In the genomic region with DNA sequence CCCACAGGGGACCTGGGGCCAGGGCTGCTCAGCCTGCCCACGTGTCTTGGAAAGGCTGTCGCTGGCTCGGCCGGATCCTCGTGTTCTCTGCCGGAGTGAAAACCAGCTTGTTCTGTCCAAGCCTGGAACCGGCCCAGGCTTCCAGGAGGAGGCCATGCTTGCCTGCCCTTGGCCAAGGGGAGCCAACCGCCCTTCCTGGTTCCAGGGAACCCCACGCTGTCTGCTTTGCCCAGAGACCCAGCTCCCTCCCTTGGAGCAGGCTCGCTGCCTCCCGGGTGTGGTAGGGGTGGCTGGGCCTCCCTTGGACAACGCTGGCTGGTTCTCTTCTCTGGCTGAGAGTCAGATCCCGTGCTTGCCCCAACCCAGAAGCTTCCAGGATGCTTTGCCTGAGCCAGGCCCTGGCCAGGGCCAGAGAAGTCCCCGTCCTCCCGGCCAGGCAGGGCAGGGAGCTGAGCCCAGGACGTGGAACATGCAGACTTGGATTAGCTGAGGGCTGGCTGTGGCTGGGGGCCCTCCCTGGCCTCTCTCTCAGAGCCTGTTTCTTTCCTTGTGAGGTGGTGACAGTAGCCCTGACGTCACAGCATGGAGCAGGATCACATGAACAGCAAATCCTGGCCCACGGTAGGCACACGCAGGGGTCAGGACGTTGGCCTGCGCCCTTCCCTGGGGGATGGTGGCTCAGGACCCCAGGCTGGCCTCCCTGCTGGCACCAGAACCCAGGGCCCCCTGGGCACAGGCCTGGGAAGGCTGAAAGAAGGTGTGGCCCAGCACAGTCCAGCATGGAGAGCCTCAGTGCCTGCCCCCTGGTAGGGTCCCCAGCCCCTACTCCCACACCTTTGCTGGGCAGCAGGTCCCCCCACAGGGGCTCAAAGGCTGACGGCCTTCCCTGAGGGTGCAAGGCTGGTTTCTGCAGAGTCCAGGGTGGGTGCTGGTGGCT, we compare ENCODE assay signal across 11 cellular contexts.
DNase-seq lines count a peak whose midpoint lies in the region; ATAC-seq and TF ChIP-seq lines count a peak whose summit lies in the region.
"Had no signal": no experiment of that assay in that cellular context is flagged by ENCODE, and none has a peak within 500 bp of the region (broad histone marks: within the 10 kb centered on the region; RNA-seq: fewer than 3 reads in every experiment).

No MANE protein-coding gene starts in this region.

- 26 to 45% (median 38%) methylated on average over 7 to 22 of the region's 22 CpGs for WGBS in heart left ventricle, 4 donors
- WGBS in urinary bladder, result 31% methylated on average over 22 of the region's 22 CpGs

- no peaks in the 10 kb centered on the region for H3K36me3 ChIP-seq in heart left ventricle
- H3K36me3 ChIP-seq in urinary bladder (ENCODE audit: insufficient read depth), result no peaks in the 10 kb centered on the region
- H3K36me3 ChIP-seq in neural progenitor cell, result no peaks in the 10 kb centered on the region
- H3K36me3 ChIP-seq in effector memory CD4-positive, alpha-beta T cell (ENCODE audit: control insufficient read depth, insufficient read depth, low read length), result no peaks in the 10 kb centered on the region

- peaks cover 0 to 80% (median 42%) of the 10 kb centered on the region in 12 donors for H3K4me1 ChIP-seq in heart left ventricle
- no peaks in the 10 kb centered on the region for H3K4me1 ChIP-seq in urinary bladder (ENCODE audit: insufficient read depth)
- no peaks in the 10 kb centered on the region for H3K4me1 ChIP-seq in neural progenitor cell
- H3K4me1 ChIP-seq in effector memory CD4-positive, alpha-beta T cell (ENCODE audit: control insufficient read depth, insufficient read depth, low read length, poor library complexity, severe bottlenecking), result no peaks in the 10 kb centered on the region

- H3K27me3 Mint-ChIP-seq in brain, result no peaks in the 10 kb centered on the region
- peaks cover 6% of the 10 kb centered on the region for H3K27me3 Mint-ChIP-seq in neural progenitor cell (ENCODE audit: insufficient read depth, low read depth)
- H3K27me3 Mint-ChIP-seq: activated naive CD4-positive, alpha-beta T cell treated with anti-CD3 and anti-CD28 coated beads, Interleukin-2, amount 50 U/mL, for 24 hours; stimulated activated naive CD8-positive, alpha-beta T cell treated with anti-CD3 and anti-CD28 coated beads, Interleukin-15, Interleukin-2, amounts not matched to agents 100 ng/mL and 50 ng/mL, for 24 hours had no signal

- H3K27ac ChIP-seq in heart left ventricle, result peak overlapping the region; percentile 84 to 99 (median 97)
- H3K27ac ChIP-seq in urinary bladder (ENCODE audit: low read depth), result peak overlapping the region; percentile 78
- H3K27ac ChIP-seq in neural progenitor cell, result no peak overlapping the region
- H3K27ac ChIP-seq in effector memory CD4-positive, alpha-beta T cell (ENCODE audit: insufficient read depth, low read length, poor library complexity, severe bottlenecking), result no peak overlapping the region

- TF ChIP-seq POLR2A in heart left ventricle (IDR thresholded peaks at IDR 0.05), result no peak

- no peaks in the 10 kb centered on the region for H3F3A ChIP-seq in neural progenitor cell (ENCODE audit: low read depth)

- H3K27ac Mint-ChIP-seq in brain (peak overlapping the region in 4 of 5 experiments; percentile 27 to 88 (median 76)), neural progenitor cell (no peak overlapping the region)
- H3K27ac Mint-ChIP-seq: activated naive CD4-positive, alpha-beta T cell treated with anti-CD3 and anti-CD28 coated beads, Interleukin-2, amount 50 U/mL, for 24 hours; stimulated activated naive CD8-positive, alpha-beta T cell treated with anti-CD3 and anti-CD28 coated beads, Interleukin-15, Interleukin-2, amounts not matched to agents 100 ng/mL and 50 ng/mL, for 24 hours had no signal

- H3K9ac ChIP-seq in neural progenitor cell, result no peak overlapping the region

- H4K20me1 ChIP-seq in neural progenitor cell (ENCODE audit: low read depth), result no peaks in the 10 kb centered on the region

- no peak overlapping the region for H3K4me2 ChIP-seq in neural progenitor cell

- H3K4me3 Mint-ChIP-seq in brain (no peak overlapping the region), neural progenitor cell (no peak overlapping the region)
- H3K4me3 Mint-ChIP-seq: activated naive CD4-positive, alpha-beta T cell treated with anti-CD3 and anti-CD28 coated beads, Interleukin-2, amount 50 U/mL, for 24 hours; stimulated activated naive CD8-positive, alpha-beta T cell treated with anti-CD3 and anti-CD28 coated beads, Interleukin-15, Interleukin-2, amounts not matched to agents 100 ng/mL and 50 ng/mL, for 24 hours had no signal

- peak; percentile 81 to 95 (median 90) for DNase-seq in heart left ventricle
- DNase-seq in occipital lobe (lab: John Stamatoyannopoulos, UW), result peak; percentile 77
- DNase-seq in NCI-H2081 (lab: John Stamatoyannopoulos, UW), result no peak
- no peak for DNase-seq in neural progenitor cell (ENCODE audit: low spot score)
- no peak for DNase-seq in effector memory CD4-positive, alpha-beta T cell
- DNase-seq: stimulated activated CD4-positive, alpha-beta T cell treated with anti-CD3 and anti-CD28 coated beads, Interleukin-12 subunit alpha, Interleukin-12 subunit beta, amount 100 ng/mL, for 4 hours had no signal

- TF ChIP-seq CTCF in brain (conservative IDR thresholded peaks at IDR 0.05) (no peak), heart left ventricle (IDR thresholded peaks at IDR 0.05) (no peak), neural progenitor cell (IDR thresholded peaks at IDR 0.05) (no peak)

- H3K4me3 ChIP-seq in heart left ventricle (peak overlapping the region in 1 of 12 donors; percentile 7), urinary bladder (ENCODE audit: low read depth, low read length) (no peak overlapping the region), neural progenitor cell (no peak overlapping the region)
- no peak overlapping the region for H3K4me3 ChIP-seq in effector memory CD4-positive, alpha-beta T cell (ENCODE audit: insufficient read depth, low read depth, low read length, poor library complexity, severe bottlenecking)

- H3K9me3 Mint-ChIP-seq in brain, result no peaks in the 10 kb centered on the region
- H3K9me3 Mint-ChIP-seq in neural progenitor cell, result no peaks in the 10 kb centered on the region
- H3K9me3 Mint-ChIP-seq: activated naive CD4-positive, alpha-beta T cell treated with anti-CD3 and anti-CD28 coated beads, Interleukin-2, amount 50 U/mL, for 24 hours; stimulated activated naive CD8-positive, alpha-beta T cell treated with anti-CD3 and anti-CD28 coated beads, Interleukin-15, Interleukin-2, amounts not matched to agents 100 ng/mL and 50 ng/mL, for 24 hours had no signal

- no peak overlapping the region for H2AFZ ChIP-seq in neural progenitor cell (replicated peaks)

- H3K9me3 ChIP-seq in heart left ventricle (no peaks in the 10 kb centered on the region), neural progenitor cell (ENCODE audit: low read depth) (no peaks in the 10 kb centered on the region)
- H3K9me3 ChIP-seq in effector memory CD4-positive, alpha-beta T cell (ENCODE audit: control insufficient read depth, low read length), result no peaks in the 10 kb centered on the region

- H3K4me1 Mint-ChIP-seq in brain, result peaks cover 10% of the 10 kb centered on the region
- peaks cover 5% of the 10 kb centered on the region for H3K4me1 Mint-ChIP-seq in neural progenitor cell
- H3K4me1 Mint-ChIP-seq: activated naive CD4-positive, alpha-beta T cell treated with anti-CD3 and anti-CD28 coated beads, Interleukin-2, amount 50 U/mL, for 24 hours had no signal

- H3K27me3 ChIP-seq in heart left ventricle (no peaks in the 10 kb centered on the region), neural progenitor cell (peaks cover 1% of the 10 kb centered on the region)
- no peaks in the 10 kb centered on the region for H3K27me3 ChIP-seq in effector memory CD4-positive, alpha-beta T cell (replicated peaks; ENCODE audit: control insufficient read depth, insufficient read depth, low read length, poor library complexity, severe bottlenecking)

- H3K79me2 ChIP-seq in neural progenitor cell (ENCODE audit: low read depth), result no peaks in the 10 kb centered on the region

- H3K36me3 Mint-ChIP-seq in brain, result no peaks in the 10 kb centered on the region
- H3K36me3 Mint-ChIP-seq in neural progenitor cell, result no peaks in the 10 kb centered on the region
- H3K36me3 Mint-ChIP-seq: activated naive CD4-positive, alpha-beta T cell treated with anti-CD3 and anti-CD28 coated beads, Interleukin-2, amount 50 U/mL, for 24 hours had no signal

- ATAC-seq in heart left ventricle, result peak; percentile 80 to 87 (median 84)
- ATAC-seq in GM18511 (IDR thresholded peaks at IDR 0.05; ENCODE audit: unreplicated experiment), result no peak

- intact Hi-C loops in heart left ventricle (cut with DNase I), result loop anchor here (1.0 to 5.0 kb wide), 10 partner anchors 38 to 174 kb away; a partner anchor contains a TSS

Comparison
In these comparisons a context has a peak if more than half of its experiments do, and no peak if none do; other contexts are left out.
1. DNase-seq: peak in heart left ventricle (5 of 5) and occipital lobe (single experiment); none in NCI-H2081 (0 of 2), neural progenitor cell (single experiment) and effector memory CD4-positive, alpha-beta T cell (0 of 3).
2. H3K27ac ChIP-seq: peak in heart left ventricle (12 of 12) and urinary bladder (single experiment); none in neural progenitor cell (single experiment) and effector memory CD4-positive, alpha-beta T cell (single experiment).